ENCODE assay signal across 2 cellular contexts in the genomic region with DNA sequence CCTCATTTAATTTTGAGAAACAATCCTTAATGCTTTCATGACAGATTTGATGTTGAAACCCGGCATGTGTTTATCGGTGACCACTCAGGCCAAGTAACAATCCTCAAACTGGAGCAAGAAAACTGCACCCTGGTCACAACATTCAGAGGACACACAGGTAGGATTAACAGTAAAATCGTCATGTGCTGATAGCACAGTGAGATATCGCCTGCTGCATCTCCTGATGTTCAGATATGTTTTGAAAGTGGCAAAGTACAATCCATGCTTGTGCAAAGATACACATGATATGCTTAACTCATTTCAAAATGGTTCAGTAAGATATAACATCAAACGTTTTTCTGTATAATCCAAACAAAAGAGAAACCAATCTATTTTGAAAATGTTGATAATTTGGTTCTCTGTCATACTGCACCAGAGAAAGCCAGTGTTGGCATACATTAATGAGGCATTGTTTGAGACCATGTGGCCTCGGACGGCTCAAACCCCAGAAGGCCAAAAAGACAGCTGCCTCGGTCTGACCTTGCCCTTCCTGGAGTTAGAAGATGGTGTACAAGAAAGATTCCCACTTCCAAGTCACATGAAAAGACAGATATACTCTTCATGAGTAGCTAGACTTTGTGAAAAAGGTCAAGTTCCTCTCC.
A peak's percentile ranks its signal among the peaks of the same experiment; 100 is the strongest.
TF ChIP-seq lines count a peak whose summit lies in the region.

No MANE protein-coding gene starts in this region.

TF ChIP-seq in liver, 16 proteins besides CTCF, POLR2A, EP300 and RAD21 (continued from another document):
- TF ChIP-seq HNF4A (conservative IDR thresholded peaks at IDR 0.05) (peak; percentile 9 to 67), GABPA (IDR thresholded peaks at IDR 0.05 in 1 of 2, conservative IDR thresholded peaks at IDR 0.05 in 1 of 2) (no peak)
- TF ChIP-seq, protein P1, sequence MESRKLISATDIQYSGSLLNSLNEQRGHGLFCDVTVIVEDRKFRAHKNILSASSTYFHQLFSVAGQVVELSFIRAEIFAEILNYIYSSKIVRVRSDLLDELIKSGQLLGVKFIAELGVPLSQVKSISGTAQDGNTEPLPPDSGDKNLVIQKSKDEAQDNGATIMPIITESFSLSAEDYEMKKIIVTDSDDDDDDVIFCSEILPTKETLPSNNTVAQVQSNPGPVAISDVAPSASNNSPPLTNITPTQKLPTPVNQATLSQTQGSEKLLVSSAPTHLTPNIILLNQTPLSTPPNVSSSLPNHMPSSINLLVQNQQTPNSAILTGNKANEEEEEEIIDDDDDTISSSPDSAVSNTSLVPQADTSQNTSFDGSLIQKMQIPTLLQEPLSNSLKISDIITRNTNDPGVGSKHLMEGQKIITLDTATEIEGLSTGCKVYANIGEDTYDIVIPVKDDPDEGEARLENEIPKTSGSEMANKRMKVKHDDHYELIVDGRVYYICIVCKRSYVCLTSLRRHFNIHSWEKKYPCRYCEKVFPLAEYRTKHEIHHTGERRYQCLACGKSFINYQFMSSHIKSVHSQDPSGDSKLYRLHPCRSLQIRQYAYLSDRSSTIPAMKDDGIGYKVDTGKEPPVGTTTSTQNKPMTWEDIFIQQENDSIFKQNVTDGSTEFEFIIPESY (IDR thresholded peaks at IDR 0.05) = no peak

TF ChIP-seq in HepG2, 621 proteins besides CTCF, POLR2A, EP300 and RAD21 (continued from another document):
- no peak for TF ChIP-seq THYN1 (CRISPR knock-in tag; IDR thresholded peaks at IDR 0.05; ENCODE audit: borderline replicate concordance, low read depth)
- TF ChIP-seq PRPF4 (IDR thresholded peaks at IDR 0.05; ENCODE audit: low read depth, low read length, poor library complexity, severe bottlenecking) = no peak
- no peak for TF ChIP-seq RELA (CRISPR knock-in tag; IDR thresholded peaks at IDR 0.05)
- TF ChIP-seq PHF5A (CRISPR knock-in tag; IDR thresholded peaks at IDR 0.05; ENCODE audit: low read depth, unreplicated experiment) = no peak
- no peak for TF ChIP-seq ELF4 (CRISPR knock-in tag; IDR thresholded peaks at IDR 0.05; ENCODE audit: borderline replicate concordance)
- no peak for TF ChIP-seq ZNF530 (CRISPR knock-in tag; IDR thresholded peaks at IDR 0.05; ENCODE audit: low read depth)
